26 cellular contexts compared by ENCODE assay signal in the genomic region with DNA sequence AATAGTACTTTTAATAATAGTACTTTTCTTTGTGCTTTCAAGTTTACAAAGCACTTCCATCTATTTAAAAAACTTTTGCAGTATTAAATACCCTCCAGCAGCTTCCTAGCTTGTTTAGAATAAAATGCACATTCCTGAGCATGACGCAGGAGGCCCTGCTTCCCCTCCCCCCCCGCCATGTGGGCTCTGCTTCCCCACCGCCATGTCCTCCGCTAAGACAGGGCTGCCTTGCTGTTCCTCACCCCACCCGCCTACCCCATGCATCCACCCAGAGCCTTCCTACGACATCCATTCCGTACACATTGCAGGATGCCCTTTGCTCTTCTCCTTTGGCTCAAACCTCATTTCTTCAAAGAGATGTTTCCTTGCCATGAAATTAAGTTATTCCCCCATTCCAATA.
"Had no signal": no experiment of that assay in that cellular context is flagged by ENCODE, and none has a peak within 500 bp of the region (broad histone marks: within the 10 kb centered on the region; RNA-seq: fewer than 3 reads in every experiment).

No MANE protein-coding gene starts in this region.

- FAIRE-seq: islet of Langerhans, small intestine had no signal

- H3K4me3 Mint-ChIP-seq: immature natural killer cell; mesothelial cell of epicardium; naive B cell; natural killer cell; nephron progenitor cell; stimulated activated effector memory CD8-positive, alpha-beta T cell treated with anti-CD3 and anti-CD28 coated beads, Interleukin-12 subunit alpha, Interleukin-12 subunit beta, amount 100 ng/mL, for 72 hours; stimulated activated naive CD8-positive, alpha-beta T cell treated with anti-CD3 and anti-CD28 coated beads, Interleukin-15, Interleukin-2, amounts not matched to agents 100 ng/mL and 50 ng/mL, for 24 hours; type B pancreatic cell had no signal

- H3K9me3 ChIP-seq: left ventricle myocardium inferior, ovary, prostate gland, sigmoid colon, thoracic aorta, tibial artery, uterus had no signal

- H3K27ac Mint-ChIP-seq: immature natural killer cell; mesothelial cell of epicardium; naive B cell; natural killer cell; nephron progenitor cell; stimulated activated effector memory CD8-positive, alpha-beta T cell treated with anti-CD3 and anti-CD28 coated beads, Interleukin-12 subunit alpha, Interleukin-12 subunit beta, amount 100 ng/mL, for 72 hours; stimulated activated naive CD8-positive, alpha-beta T cell treated with anti-CD3 and anti-CD28 coated beads, Interleukin-15, Interleukin-2, amounts not matched to agents 100 ng/mL and 50 ng/mL, for 24 hours; type B pancreatic cell had no signal

- H3K9me3 Mint-ChIP-seq: stimulated activated naive CD8-positive, alpha-beta T cell treated with anti-CD3 and anti-CD28 coated beads, Interleukin-15, Interleukin-2, amounts not matched to agents 100 ng/mL and 50 ng/mL, for 24 hours had no signal

- H3K4me1 ChIP-seq: left ventricle myocardium inferior, prostate gland, sigmoid colon, spleen, suprapubic skin, tibial artery, uterus had no signal

- H3K4me1 Mint-ChIP-seq: immature natural killer cell; natural killer cell; stimulated activated effector memory CD8-positive, alpha-beta T cell treated with anti-CD3 and anti-CD28 coated beads, Interleukin-12 subunit alpha, Interleukin-12 subunit beta, amount 100 ng/mL, for 72 hours had no signal

- H3K36me3 ChIP-seq: left ventricle myocardium inferior, ovary, prostate gland, sigmoid colon, spleen, suprapubic skin, thoracic aorta, tibial artery, uterus had no signal

- H3K4me3 ChIP-seq: left ventricle myocardium inferior, lung, ovary, prostate gland, sigmoid colon, spleen, suprapubic skin, thoracic aorta, tibial artery, uterus had no signal

- DNase-seq: hypothalamus; immature natural killer cell; left ventricle myocardium inferior; mesendoderm; naive B cell; natural killer cell; nephron progenitor cell; ovary; retina; right cardiac atrium; sigmoid colon; small intestine; spleen; stimulated activated CD4-positive, alpha-beta T cell treated with anti-CD3 and anti-CD28 coated beads, Interleukin-4, amount 100 ng/mL, for 24 hours; stimulated activated naive CD4-positive, alpha-beta T cell; tibial artery; uterus had no signal

- H3K27me3 ChIP-seq: ovary, uterus had no signal

- H3K27ac ChIP-seq: left ventricle myocardium inferior, ovary, prostate gland, sigmoid colon, spleen, suprapubic skin, thoracic aorta, tibial artery, uterus had no signal

- ATAC-seq: natural killer cell; right cardiac atrium; stimulated activated effector memory CD8-positive, alpha-beta T cell treated with anti-CD3 and anti-CD28 coated beads, Interleukin-12 subunit alpha, Interleukin-12 subunit beta, amount 100 ng/mL, for 72 hours had no signal

- H3K36me3 Mint-ChIP-seq: immature natural killer cell; mesothelial cell of epicardium; natural killer cell; stimulated activated effector memory CD8-positive, alpha-beta T cell treated with anti-CD3 and anti-CD28 coated beads, Interleukin-12 subunit alpha, Interleukin-12 subunit beta, amount 100 ng/mL, for 72 hours; type B pancreatic cell had no signal
